7 cellular contexts compared by ENCODE assay signal in the genomic region with DNA sequence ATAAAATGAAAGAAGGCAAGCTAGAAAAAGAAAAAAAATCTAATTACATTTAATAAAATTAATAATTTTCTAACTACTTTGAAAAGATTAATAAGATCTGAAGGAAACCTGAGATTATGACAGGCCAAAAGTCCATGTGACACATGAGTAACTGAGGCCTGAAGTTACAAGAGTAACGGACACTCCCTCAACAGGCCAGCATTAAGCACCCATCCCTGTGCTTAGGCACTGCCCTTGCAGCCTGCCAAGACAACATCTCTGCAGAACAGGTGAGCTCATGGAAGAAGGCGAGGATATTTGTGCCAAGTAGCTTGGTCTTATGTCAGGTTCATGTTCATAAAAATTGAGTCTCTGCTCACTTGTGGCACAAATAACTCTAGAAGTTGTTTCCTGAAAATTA.
"Had no signal": no experiment of that assay in that cellular context is flagged by ENCODE, and none has a peak within 500 bp of the region (broad histone marks: within the 10 kb centered on the region; RNA-seq: fewer than 3 reads in every experiment).

No MANE protein-coding gene starts in this region.

- H3K27ac Mint-ChIP-seq: IgD-negative memory B cell had no signal

- ATAC-seq: HepG2, K562 had no signal

- DNase-seq: IMR-90, KBM-7 had no signal

- H3K27me3 Mint-ChIP-seq: IgD-negative memory B cell had no signal

- H3K27ac ChIP-seq: HL-60 had no signal

- FAIRE-seq: HepG2, HTR-8/SVneo, K562 had no signal

- H3K4me3 ChIP-seq: K562 had no signal

- H3K9me3 Mint-ChIP-seq: IgD-negative memory B cell had no signal
